In genomic region chrX:47191331-47191730, GRCh38 we compare ENCODE assay signal across 8 cellular contexts. TPM values are rescaled to one million over a fixed set of nuclear protein-coding genes. Genes with fewer than 3 reads are reported as not detected.
DNase-seq lines count a peak whose midpoint lies in the region; ATAC-seq and TF ChIP-seq lines count a peak whose summit lies in the region.

No MANE protein-coding gene starts in this region.

- H3K36me3 ChIP-seq in RWPE2 (ENCODE audit: low read depth) = peaks cover 17% of the 10 kb centered on the region

- H3K9me3 ChIP-seq in RWPE2 (ENCODE audit: severe bottlenecking) = no peaks in the 10 kb centered on the region

- H3K9me3 Mint-ChIP-seq in activated naive CD8-positive, alpha-beta T cell (ENCODE audit: low read depth) = no peaks in the 10 kb centered on the region
- H3K9me3 Mint-ChIP-seq in immature natural killer cell = no peaks in the 10 kb centered on the region

- peak overlapping the region; percentile 93 for H3K4me3 Mint-ChIP-seq in activated naive CD8-positive, alpha-beta T cell
- H3K4me3 Mint-ChIP-seq in immature natural killer cell = peak overlapping the region; percentile 90 to 94 (median 91)

- no peaks in the 10 kb centered on the region for H3K36me3 Mint-ChIP-seq in activated naive CD8-positive, alpha-beta T cell
- H3K36me3 Mint-ChIP-seq in immature natural killer cell = peaks cover 0 to 3% (median 3%) of the 10 kb centered on the region in 3 donors

- no peaks in the 10 kb centered on the region for H3K27me3 ChIP-seq in RWPE2 (ENCODE audit: insufficient read depth, poor library complexity, severe bottlenecking)

- peaks cover 41% of the 10 kb centered on the region for H3K4me1 Mint-ChIP-seq in activated naive CD8-positive, alpha-beta T cell (ENCODE audit: low read depth)
- H3K4me1 Mint-ChIP-seq in immature natural killer cell = peaks cover 51 to 55% of the 10 kb centered on the region in 2 donors

- peaks cover 9% of the 10 kb centered on the region for H3K4me1 ChIP-seq in RWPE2 (ENCODE audit: insufficient read depth, poor library complexity, severe bottlenecking)

- H3K27ac Mint-ChIP-seq in activated naive CD8-positive, alpha-beta T cell = peak overlapping the region; percentile 96
- peak overlapping the region; percentile 87 to 96 (median 90) for H3K27ac Mint-ChIP-seq in immature natural killer cell

- no peak for TF ChIP-seq CTCF in RWPE2 (IDR thresholded peaks at IDR 0.05; ENCODE audit: poor library complexity, severe bottlenecking)

- peak overlapping the region; percentile 53 for H3K4me3 ChIP-seq in RWPE2 (ENCODE audit: severe bottlenecking)

- peak overlapping the region; percentile 58 for H3K27ac ChIP-seq in RWPE2 (ENCODE audit: poor library complexity, severe bottlenecking)

- no peaks in the 10 kb centered on the region for H3K27me3 Mint-ChIP-seq in activated naive CD8-positive, alpha-beta T cell
- H3K27me3 Mint-ChIP-seq in immature natural killer cell (ENCODE audit: low read depth in 3 of 3) = peaks cover 5 to 16% (median 12%) of the 10 kb centered on the region in 3 donors

- DNase-seq in NK-92 treated with Interleukin-12 subunit alpha and Interleukin-12 subunit beta, amount 100 ng/mL, for 24 hours (lab: John Stamatoyannopoulos, UW) = peak; percentile 27
- DNase-seq in NK-92 (lab: John Stamatoyannopoulos, UW; ENCODE audit: unreplicated experiment) = no peak
- no peak for DNase-seq in RWPE2 (ENCODE audit: low spot score)
- peak; percentile 46 to 50 (median 47) for DNase-seq in immature natural killer cell
- peak; percentile 61 for DNase-seq in stimulated activated CD4-positive, alpha-beta T cell treated with anti-CD3 and anti-CD28 coated beads, Interleukin-4, amount 100 ng/mL, for 24 hours
- DNase-seq in NCI-H1105 treated with DMSO at 0.1 percent for 48 hours (lab: John Stamatoyannopoulos, UW) = no peak
- no peak for DNase-seq in NCI-H2196 (lab: John Stamatoyannopoulos, UW; ENCODE audit: unreplicated experiment)

- ATAC-seq in RWPE2 (ENCODE audit: low read depth) = peak; percentile 39

RNA-seq across cellular contexts. Expression of gene UBA1, which starts 2.3 kb away (rescaled TPM):
- polyA plus RNA-seq in immature natural killer cell = 100 to 1,000 TPM; 146 to 205 (median 167) TPM

RNA-seq across cellular contexts. Expression of gene CDK16, which starts 27.1 kb away (rescaled TPM):
- polyA plus RNA-seq in immature natural killer cell = 10 to 100 TPM in 1 of 3 donors, 1 to 10 TPM in 2; 3.0 to 16.6 (median 4.7) TPM

RNA-seq across cellular contexts. Expression of gene USP11, which starts 41.5 kb away (rescaled TPM):
- polyA plus RNA-seq in immature natural killer cell = 100 to 1,000 TPM in 1 of 3 donors, 10 to 100 TPM in 2; 70.8 to 112 (median 96.5) TPM

RNA-seq across cellular contexts. Expression of gene RBM10, which starts 46.3 kb away (rescaled TPM):
- polyA plus RNA-seq in immature natural killer cell = 10 to 100 TPM; 15.1 to 34.1 (median 18.0) TPM

RNA-seq across cellular contexts. Expression of gene NDUFB11, which starts 46.8 kb away (rescaled TPM):
- 100 to 1,000 TPM; 124 to 208 (median 151) TPM for polyA plus RNA-seq in immature natural killer cell

Comparison
In these comparisons a context has a peak if more than half of its experiments do, and no peak if none do; other contexts are left out.
1. DNase-seq: peak in NK-92 treated with Interleukin-12 subunit alpha and Interleukin-12 subunit beta, amount 100 ng/mL, for 24 hours (single experiment), immature natural killer cell (3 of 3) and stimulated activated CD4-positive, alpha-beta T cell treated with anti-CD3 and anti-CD28 coated beads, Interleukin-4, amount 100 ng/mL, for 24 hours (single experiment); none in NK-92 (single experiment), RWPE2 (single experiment), NCI-H1105 treated with DMSO at 0.1 percent for 48 hours (single experiment) and NCI-H2196 (single experiment).